Comparison of ENCODE assay signal across 8 cellular contexts in genomic region chr1:230246551-230246950, GRCh38.
"Had no signal": no experiment of that assay in that cellular context is flagged by ENCODE, and none has a peak within 500 bp of the region (broad histone marks: within the 10 kb centered on the region; RNA-seq: fewer than 3 reads in every experiment).

No MANE protein-coding gene starts in this region.

- DNase-seq: activated CD4-positive, alpha-beta memory T cell treated with anti-CD3 and anti-CD28 coated beads for 36 hours; hippocampal formation; naive thymus-derived CD4-positive, alpha-beta T cell; retina; stimulated activated naive B cell treated with anti-CD40 and anti-IgM and Interleukin-4, amounts not matched to agents 10 μg/mL and 1 μg/mL and 100 μg/mL, for 72 hours; SW 1271 had no signal

- H3K27me3 Mint-ChIP-seq: activated CD4-positive, alpha-beta memory T cell treated with anti-CD3 and anti-CD28 coated beads for 36 hours; naive thymus-derived CD4-positive, alpha-beta T cell; stimulated activated naive B cell treated with anti-CD40 and anti-IgM and Interleukin-4, amounts not matched to agents 10 μg/mL and 1 μg/mL and 100 μg/mL, for 72 hours had no signal

- ATAC-seq: esophagus mucosa; left lobe of liver; naive thymus-derived CD4-positive, alpha-beta T cell; stimulated activated naive B cell treated with anti-CD40 and anti-IgM and Interleukin-4, amounts not matched to agents 10 μg/mL and 1 μg/mL and 100 μg/mL, for 72 hours had no signal

- H3K9me3 Mint-ChIP-seq: activated CD4-positive, alpha-beta memory T cell treated with anti-CD3 and anti-CD28 coated beads for 36 hours; naive thymus-derived CD4-positive, alpha-beta T cell; stimulated activated naive B cell treated with anti-CD40 and anti-IgM and Interleukin-4, amounts not matched to agents 10 μg/mL and 1 μg/mL and 100 μg/mL, for 72 hours had no signal

- H3K4me3 Mint-ChIP-seq: activated CD4-positive, alpha-beta memory T cell treated with anti-CD3 and anti-CD28 coated beads for 36 hours; naive thymus-derived CD4-positive, alpha-beta T cell; stimulated activated naive B cell treated with anti-CD40 and anti-IgM and Interleukin-4, amounts not matched to agents 10 μg/mL and 1 μg/mL and 100 μg/mL, for 72 hours had no signal

- H3K27ac Mint-ChIP-seq: activated CD4-positive, alpha-beta memory T cell treated with anti-CD3 and anti-CD28 coated beads for 36 hours; stimulated activated naive B cell treated with anti-CD40 and anti-IgM and Interleukin-4, amounts not matched to agents 10 μg/mL and 1 μg/mL and 100 μg/mL, for 72 hours had no signal
